In the genomic region with DNA sequence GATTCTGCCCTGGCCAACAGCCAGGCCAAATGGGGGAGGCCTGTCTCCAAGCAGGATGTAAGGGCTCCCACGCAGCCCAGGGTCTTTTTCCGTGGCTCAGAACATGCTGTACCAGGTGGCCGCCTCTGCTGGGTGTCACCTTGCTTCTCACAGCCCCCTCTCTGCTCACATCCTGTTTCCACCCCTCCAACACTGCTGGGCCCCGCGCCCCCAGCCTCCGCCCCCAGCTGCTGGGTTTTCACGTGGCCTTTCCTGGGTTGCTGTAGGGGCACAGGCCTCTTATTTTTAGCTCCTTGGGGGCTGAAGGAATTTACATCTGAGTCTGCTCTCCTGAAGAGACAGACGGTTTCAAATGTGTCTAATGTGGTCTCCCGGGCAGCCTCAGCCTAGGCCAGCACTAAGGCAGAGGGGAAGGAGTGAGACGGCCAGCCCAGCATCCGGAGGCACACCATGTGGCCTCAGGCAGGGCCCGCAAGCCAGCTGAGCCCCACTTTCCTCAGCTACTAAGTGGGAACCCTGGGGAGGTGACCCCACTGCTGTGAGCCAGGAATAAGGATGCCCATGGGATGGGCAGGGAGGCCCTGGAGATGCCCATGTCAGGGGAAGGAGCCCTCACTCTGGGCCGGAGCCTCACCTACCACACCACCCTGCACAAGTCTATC, we compare ENCODE assay signal across 8 cellular contexts.
DNase-seq lines count a peak whose midpoint lies in the region; ATAC-seq and TF ChIP-seq lines count a peak whose summit lies in the region.

No MANE protein-coding gene starts in this region.

- H3K36me3 Mint-ChIP-seq in stimulated activated effector memory CD8-positive, alpha-beta T cell treated with anti-CD3 and anti-CD28 coated beads, Interleukin-12 subunit alpha, Interleukin-12 subunit beta, amount 100 ng/mL, for 72 hours: peaks cover 36% of the 10 kb centered on the region

- no peaks in the 10 kb centered on the region for H3K27me3 ChIP-seq in effector memory CD4-positive, alpha-beta T cell (replicated peaks; ENCODE audit: control insufficient read depth, insufficient read depth, low read length, poor library complexity, severe bottlenecking)

- TF ChIP-seq POLR2A in GM18526 (IDR thresholded peaks at IDR 0.05; ENCODE audit: extremely low read depth, insufficient read length): peak; percentile 54

- ATAC-seq in HG02798 (IDR thresholded peaks at IDR 0.05; ENCODE audit: poor library complexity, unreplicated experiment): peak; percentile 63
- ATAC-seq in stimulated activated effector memory CD8-positive, alpha-beta T cell treated with anti-CD3 and anti-CD28 coated beads, Interleukin-12 subunit alpha, Interleukin-12 subunit beta, amount 100 ng/mL, for 72 hours: peak; percentile 72

- peak overlapping the region; percentile 98 for H3K27ac Mint-ChIP-seq in stimulated activated effector memory CD8-positive, alpha-beta T cell treated with anti-CD3 and anti-CD28 coated beads, Interleukin-12 subunit alpha, Interleukin-12 subunit beta, amount 100 ng/mL, for 72 hours

- H3K36me3 ChIP-seq in effector memory CD4-positive, alpha-beta T cell (ENCODE audit: control insufficient read depth, insufficient read depth, low read length): no peaks in the 10 kb centered on the region

- no peak overlapping the region for H3K4me3 ChIP-seq in effector memory CD4-positive, alpha-beta T cell (ENCODE audit: insufficient read depth, low read depth, low read length, poor library complexity, severe bottlenecking)

- peak overlapping the region; percentile 43 for H3K27ac ChIP-seq in effector memory CD4-positive, alpha-beta T cell (ENCODE audit: insufficient read depth, low read length, poor library complexity, severe bottlenecking)

- peaks cover 77% of the 10 kb centered on the region for H3K4me1 Mint-ChIP-seq in stimulated activated effector memory CD8-positive, alpha-beta T cell treated with anti-CD3 and anti-CD28 coated beads, Interleukin-12 subunit alpha, Interleukin-12 subunit beta, amount 100 ng/mL, for 72 hours

- peaks cover 30% of the 10 kb centered on the region for H3K4me1 ChIP-seq in effector memory CD4-positive, alpha-beta T cell (ENCODE audit: control insufficient read depth, insufficient read depth, low read length, poor library complexity, severe bottlenecking)

- no peaks in the 10 kb centered on the region for H3K9me3 ChIP-seq in effector memory CD4-positive, alpha-beta T cell (ENCODE audit: control insufficient read depth, low read length)

- H3K4me3 Mint-ChIP-seq in stimulated activated effector memory CD8-positive, alpha-beta T cell treated with anti-CD3 and anti-CD28 coated beads, Interleukin-12 subunit alpha, Interleukin-12 subunit beta, amount 100 ng/mL, for 72 hours: peak overlapping the region; percentile 79

- peaks cover 3% of the 10 kb centered on the region for H3K9me3 Mint-ChIP-seq in stimulated activated effector memory CD8-positive, alpha-beta T cell treated with anti-CD3 and anti-CD28 coated beads, Interleukin-12 subunit alpha, Interleukin-12 subunit beta, amount 100 ng/mL, for 72 hours

- DNase-seq in activated CD4-positive, CD25-positive, alpha-beta regulatory T cell treated with anti-CD3 and anti-CD28 coated beads, Interleukin-2, amount 50 U/mL, for 72 hours: peak; percentile 62
- peak in 2 of 3 donors; percentile 36 to 41 for DNase-seq in effector memory CD4-positive, alpha-beta T cell
- peak; percentile 68 to 90 for DNase-seq in stimulated activated effector memory CD8-positive, alpha-beta T cell treated with anti-CD3 and anti-CD28 coated beads, Interleukin-12 subunit alpha, Interleukin-12 subunit beta, amount 100 ng/mL, for 72 hours (ENCODE audit: low spot score in 2 of 2)
- DNase-seq in NCI-H1694 (lab: John Stamatoyannopoulos, UW): no peak
- no peak for DNase-seq in T-helper 9 cell
- DNase-seq in NCI-H1048 (lab: John Stamatoyannopoulos, UW): no peak

Comparison
In these comparisons a context has a peak if more than half of its experiments do, and no peak if none do; other contexts are left out.
1. DNase-seq: peak in activated CD4-positive, CD25-positive, alpha-beta regulatory T cell treated with anti-CD3 and anti-CD28 coated beads, Interleukin-2, amount 50 U/mL, for 72 hours (single experiment), effector memory CD4-positive, alpha-beta T cell (2 of 3) and stimulated activated effector memory CD8-positive, alpha-beta T cell treated with anti-CD3 and anti-CD28 coated beads, Interleukin-12 subunit alpha, Interleukin-12 subunit beta, amount 100 ng/mL, for 72 hours (2 of 2); none in NCI-H1694 (single experiment), T-helper 9 cell (single experiment) and NCI-H1048 (single experiment).